In genomic region chr7:78232806-78233205, GRCh38 we compare ENCODE assay signal across 33 cellular contexts.
A peak's percentile ranks its signal among the peaks of the same experiment; 100 is the strongest.
DNase-seq lines count a peak whose midpoint lies in the region; ATAC-seq, FAIRE-seq and TF ChIP-seq lines count a peak whose summit lies in the region.
"Had no signal": no experiment of that assay in that cellular context is flagged by ENCODE, and none has a peak within 500 bp of the region (broad histone marks: within the 10 kb centered on the region; RNA-seq: fewer than 3 reads in every experiment).

No MANE protein-coding gene starts in this region.

- no peak overlapping the region for H3K4me3 ChIP-seq in AG10803 (ENCODE audit: low read length)
- H3K4me3 ChIP-seq in GM23338 = no peak overlapping the region
- H3K4me3 ChIP-seq in mesenchymal stem cell (ENCODE audit: insufficient read depth in 1 of 2, low read depth in 1 of 2, low read length in 2 of 2) = no peak overlapping the region
- H3K4me3 ChIP-seq in pancreas = no peak overlapping the region
- H3K4me3 ChIP-seq: A549; BLaER1 treated with 17β-estradiol and CSF1 and Interleukin-3, amounts not matched to agents 10 nM and 100 nM; MG63; prostate gland; sigmoid colon; tibial nerve had no signal

- no peak overlapping the region for H2BK120ac ChIP-seq in mesenchymal stem cell (ENCODE audit: low read depth, low read length)

- H3K36me3 ChIP-seq in GM23338 (ENCODE audit: insufficient read depth) (no peaks in the 10 kb centered on the region), mesenchymal stem cell (ENCODE audit: control insufficient read depth in 1 of 2, insufficient read depth in 2 of 2, low read depth in 1 of 2, low read length in 2 of 2) (no peaks in the 10 kb centered on the region), pancreas (no peaks in the 10 kb centered on the region)
- H3K36me3 ChIP-seq: BLaER1 treated with 17β-estradiol and CSF1 and Interleukin-3, amounts not matched to agents 10 nM and 100 nM; MG63; prostate gland; sigmoid colon; tibial nerve had no signal

- H4K91ac ChIP-seq in mesenchymal stem cell (ENCODE audit: low read length) = no peak overlapping the region

- H2AK5ac ChIP-seq in mesenchymal stem cell (ENCODE audit: low read length, severe bottlenecking) = no peak overlapping the region

- no peak overlapping the region for H4K8ac ChIP-seq in mesenchymal stem cell (ENCODE audit: low read length)

- H2BK5ac ChIP-seq in mesenchymal stem cell (ENCODE audit: low read depth, low read length, poor library complexity, severe bottlenecking) = no peak overlapping the region

- H3K14ac ChIP-seq in mesenchymal stem cell (ENCODE audit: low read length in 2 of 2) = no peak overlapping the region

- H3K4me2 ChIP-seq in GM23338 (no peak overlapping the region), mesenchymal stem cell (ENCODE audit: low read length, poor library complexity, severe bottlenecking) (no peak overlapping the region)
- H3K4me2 ChIP-seq: A549; BLaER1 treated with 17β-estradiol and CSF1 and Interleukin-3, amounts not matched to agents 10 nM and 100 nM had no signal

- POLR2A ChIA-PET in WTC11 (lab: Charles Lee) = no interaction called here

- 81% methylated on average over 1 of the region's 1 CpG for WGBS in mesenchymal stem cell
- WGBS in pancreas, 2 donors = 91 to 98% methylated on average over 1 of the region's 1 CpG

- H3K27me3 ChIP-seq in GM23338 (ENCODE audit: insufficient read depth) (no peaks in the 10 kb centered on the region), mesenchymal stem cell (ENCODE audit: control insufficient read depth in 1 of 2, insufficient read depth in 1 of 2, low read length in 2 of 2) (no peaks in the 10 kb centered on the region), pancreas (no peaks in the 10 kb centered on the region)
- H3K27me3 ChIP-seq: BLaER1 treated with 17β-estradiol and CSF1 and Interleukin-3, amounts not matched to agents 10 nM and 100 nM; MG63; sigmoid colon; tibial nerve had no signal

- CTCF ChIA-PET in WTC11 (lab: Charles Lee) = no interaction called here

- no peak overlapping the region for H3K4me3 Mint-ChIP-seq in GM23338
- no peak overlapping the region for H3K4me3 Mint-ChIP-seq in WTC11
- H3K4me3 Mint-ChIP-seq in activated T-helper 1 cell treated with anti-CD3 and anti-CD28 coated beads, Interleukin-12 subunit alpha, Interleukin-12 subunit beta, Interleukin-2, Interleukin-4 antibody, amounts not matched to agents 30 ng/mL and 10 ng/mL and 1 ng/mL, durations not matched to agents 14 hours and 24 hours and 36 hours = no peak overlapping the region
- H3K4me3 Mint-ChIP-seq: activated CD8-positive, alpha-beta T cell treated with anti-CD3 and anti-CD28 coated beads for 36 hours; activated naive CD4-positive, alpha-beta T cell treated with anti-CD3 and anti-CD28 coated beads, Interleukin-2, amount 50 U/mL, for 24 hours had no signal

- H3K4ac ChIP-seq in mesenchymal stem cell (ENCODE audit: low read depth in 1 of 2, low read length in 2 of 2) = no peak overlapping the region

- DNase-seq in AG10803 (ENCODE audit: low read depth) = peak; percentile 56
- DNase-seq in GM23338 (ENCODE audit: low spot score) = no peak
- no peak for DNase-seq in WTC11 (ENCODE audit: low spot score)
- peak; percentile 33 for DNase-seq in mesenchymal stem cell
- no peak for DNase-seq in activated T-helper 1 cell treated with anti-CD3 and anti-CD28 coated beads, Interleukin-12 subunit alpha, Interleukin-12 subunit beta, Interleukin-2, Interleukin-4 antibody, amounts not matched to agents 30 ng/mL and 10 ng/mL and 1 ng/mL, durations not matched to agents 14 hours and 24 hours and 36 hours (ENCODE audit: low spot score)
- DNase-seq in GDM1 (lab: John Stamatoyannopoulos, UW) = no peak
- no peak for DNase-seq in activated CD4-positive, alpha-beta T cell treated with anti-CD3 and anti-CD28 coated beads for 48 hours
- DNase-seq in pancreas = no peak
- DNase-seq: activated CD8-positive, alpha-beta memory T cell treated with anti-CD3 and anti-CD28 coated beads, Interleukin-2, amount 50 U/mL, for 48 hours; activated CD8-positive, alpha-beta T cell treated with anti-CD3 and anti-CD28 coated beads for 36 hours; COR-L47; DMS53; GF-D8; KBM-7; left colon; MG63; NCI-H2029; NCI-H526 treated with DMSO at 0.1 percent for 48 hours; PC-3; sigmoid colon; stimulated activated CD4-positive, alpha-beta T cell treated with anti-CD3 and anti-CD28 coated beads, Interleukin-4, amount 100 ng/mL, for 1 hour had no signal

- ATAC-seq in GM23338 = no peak
- no peak for ATAC-seq in WTC11
- no peak for ATAC-seq in pancreas
- ATAC-seq: A549; activated CD8-positive, alpha-beta T cell treated with anti-CD3 and anti-CD28 coated beads for 36 hours; left colon; PC-3; Right ventricle myocardium inferior had no signal

- no peaks in the 10 kb centered on the region for H3K79me1 ChIP-seq in mesenchymal stem cell (replicated peaks; ENCODE audit: low read length, poor library complexity, severe bottlenecking)

- H3K27ac Mint-ChIP-seq in GM23338 (peak overlapping the region; percentile 0), WTC11 (0 out of 2 replicates have a peak overlapping the region, but pooled peaks have one; percentile 1)
- no peak overlapping the region for H3K27ac Mint-ChIP-seq in activated T-helper 1 cell treated with anti-CD3 and anti-CD28 coated beads, Interleukin-12 subunit alpha, Interleukin-12 subunit beta, Interleukin-2, Interleukin-4 antibody, amounts not matched to agents 30 ng/mL and 10 ng/mL and 1 ng/mL, durations not matched to agents 14 hours and 24 hours and 36 hours
- H3K27ac Mint-ChIP-seq: activated CD8-positive, alpha-beta T cell treated with anti-CD3 and anti-CD28 coated beads for 36 hours; activated naive CD4-positive, alpha-beta T cell treated with anti-CD3 and anti-CD28 coated beads, Interleukin-2, amount 50 U/mL, for 24 hours had no signal

- no peak for FAIRE-seq in pancreas (lab: Jason Lieb, UNC)
- FAIRE-seq: A549, bronchial epithelial cell, endothelial cell of umbilical vein, GM18507, GM19239, H1, HTR-8/SVneo had no signal

- no peak overlapping the region for H3K18ac ChIP-seq in mesenchymal stem cell (ENCODE audit: low read depth in 1 of 2, low read length in 2 of 2)

- peaks cover 3% of the 10 kb centered on the region for H3K9me2 ChIP-seq in GM23338 (ENCODE audit: insufficient read depth)

- H3K36me3 Mint-ChIP-seq in GM23338 (ENCODE audit: low read depth) (peaks cover 13% of the 10 kb centered on the region), WTC11 (peaks cover 16% of the 10 kb centered on the region)
- no peaks in the 10 kb centered on the region for H3K36me3 Mint-ChIP-seq in activated T-helper 1 cell treated with anti-CD3 and anti-CD28 coated beads, Interleukin-12 subunit alpha, Interleukin-12 subunit beta, Interleukin-2, Interleukin-4 antibody, amounts not matched to agents 30 ng/mL and 10 ng/mL and 1 ng/mL, durations not matched to agents 14 hours and 24 hours and 36 hours (ENCODE audit: low read depth)
- H3K36me3 Mint-ChIP-seq: activated naive CD4-positive, alpha-beta T cell treated with anti-CD3 and anti-CD28 coated beads, Interleukin-2, amount 50 U/mL, for 24 hours had no signal

- TF ChIP-seq CTCF in AG10803 (conservative IDR thresholded peaks at IDR 0.05; ENCODE audit: low read length) (no peak), GM23338 (conservative IDR thresholded peaks at IDR 0.05; ENCODE audit: low read depth in 2 of 2) (no peak), WTC11 (IDR thresholded peaks at IDR 0.05) (no peak), pancreas (IDR thresholded peaks at IDR 0.05) (no peak)

- H3K27me3 Mint-ChIP-seq in GM23338 (ENCODE audit: insufficient read depth, low read depth, poor library complexity) (no peaks in the 10 kb centered on the region), WTC11 (ENCODE audit: low read depth) (no peaks in the 10 kb centered on the region)
- no peaks in the 10 kb centered on the region for H3K27me3 Mint-ChIP-seq in activated T-helper 1 cell treated with anti-CD3 and anti-CD28 coated beads, Interleukin-12 subunit alpha, Interleukin-12 subunit beta, Interleukin-2, Interleukin-4 antibody, amounts not matched to agents 30 ng/mL and 10 ng/mL and 1 ng/mL, durations not matched to agents 14 hours and 24 hours and 36 hours (ENCODE audit: insufficient read depth)

- no peak overlapping the region for H2BK15ac ChIP-seq in mesenchymal stem cell (ENCODE audit: low read depth, poor library complexity, severe bottlenecking)

- no peaks in the 10 kb centered on the region for H3K9me3 ChIP-seq in mesenchymal stem cell (ENCODE audit: control insufficient read depth, low read length)
- H3K9me3 ChIP-seq in pancreas = no peaks in the 10 kb centered on the region
- H3K9me3 ChIP-seq: A549, MG63, prostate gland, sigmoid colon had no signal

- no peaks in the 10 kb centered on the region for H4K20me1 ChIP-seq in GM23338 (replicated peaks; ENCODE audit: insufficient read depth)
- H4K20me1 ChIP-seq: BLaER1 treated with 17β-estradiol and CSF1 and Interleukin-3, amounts not matched to agents 10 nM and 100 nM had no signal

- no peak overlapping the region for H3K9ac ChIP-seq in mesenchymal stem cell (ENCODE audit: low read length)
- H3K9ac ChIP-seq: BLaER1 treated with 17β-estradiol and CSF1 and Interleukin-3, amounts not matched to agents 10 nM and 100 nM had no signal

- no peaks in the 10 kb centered on the region for H3F3A ChIP-seq in GM23338 (replicated peaks; ENCODE audit: low read depth)

- H3K9me3 Mint-ChIP-seq in GM23338 (peaks cover 4% of the 10 kb centered on the region; the same call in 1 of the 3 replicates), WTC11 (peaks cover 21% of the 10 kb centered on the region)
- peaks cover 6% of the 10 kb centered on the region for H3K9me3 Mint-ChIP-seq in activated T-helper 1 cell treated with anti-CD3 and anti-CD28 coated beads, Interleukin-12 subunit alpha, Interleukin-12 subunit beta, Interleukin-2, Interleukin-4 antibody, amounts not matched to agents 30 ng/mL and 10 ng/mL and 1 ng/mL, durations not matched to agents 14 hours and 24 hours and 36 hours

- H2BK12ac ChIP-seq in mesenchymal stem cell (ENCODE audit: low read length in 2 of 2) = no peak overlapping the region

- no peak overlapping the region for H3K27ac ChIP-seq in GM23338 (ENCODE audit: low read depth)
- H3K27ac ChIP-seq in mesenchymal stem cell (ENCODE audit: low read length, poor library complexity, severe bottlenecking) = no peak overlapping the region
- no peak overlapping the region for H3K27ac ChIP-seq in pancreas
- H3K27ac ChIP-seq: A549; BLaER1 treated with 17β-estradiol and CSF1 and Interleukin-3, amounts not matched to agents 10 nM and 100 nM; prostate gland; sigmoid colon; tibial nerve had no signal

- no peak overlapping the region for H3K23ac ChIP-seq in mesenchymal stem cell (ENCODE audit: low read length in 2 of 2)

- H2AFZ ChIP-seq in GM23338 (no peak overlapping the region), mesenchymal stem cell (ENCODE audit: low read depth, low read length) (no peak overlapping the region)

- H3K4me1 ChIP-seq in GM23338 (ENCODE audit: insufficient read depth) (no peaks in the 10 kb centered on the region), mesenchymal stem cell (ENCODE audit: control insufficient read depth, insufficient read depth, low read depth, low read length) (no peaks in the 10 kb centered on the region), pancreas (no peaks in the 10 kb centered on the region)
- H3K4me1 ChIP-seq: A549; BLaER1 treated with 17β-estradiol and CSF1 and Interleukin-3, amounts not matched to agents 10 nM and 100 nM; prostate gland; sigmoid colon; tibial nerve had no signal

- H3K4me1 Mint-ChIP-seq in GM23338 (peaks cover 17% of the 10 kb centered on the region), WTC11 (peaks cover 15% of the 10 kb centered on the region)
- H3K4me1 Mint-ChIP-seq in activated T-helper 1 cell treated with anti-CD3 and anti-CD28 coated beads, Interleukin-12 subunit alpha, Interleukin-12 subunit beta, Interleukin-2, Interleukin-4 antibody, amounts not matched to agents 30 ng/mL and 10 ng/mL and 1 ng/mL, durations not matched to agents 14 hours and 24 hours and 36 hours (ENCODE audit: low read depth) = no peaks in the 10 kb centered on the region
- H3K4me1 Mint-ChIP-seq: activated naive CD4-positive, alpha-beta T cell treated with anti-CD3 and anti-CD28 coated beads, Interleukin-2, amount 50 U/mL, for 24 hours had no signal

- intact Hi-C loops in activated T-helper 1 cell treated with anti-CD3 and anti-CD28 coated beads, Interleukin-12 subunit alpha, Interleukin-12 subunit beta, Interleukin-2, Interleukin-4 antibody, amounts not matched to agents 30 ng/mL and 10 ng/mL and 1 ng/mL, durations not matched to agents 14 hours and 24 hours and 36 hours (cut with micrococcal nuclease) = no loop called here
- intact Hi-C loops in pancreas (cut with DNase I) = no loop called here

- no peaks in the 10 kb centered on the region for H3K79me2 ChIP-seq in GM23338 (replicated peaks; ENCODE audit: insufficient read depth)

Comparison
In these comparisons a context has a peak if more than half of its experiments do, and no peak if none do; other contexts are left out.
1. DNase-seq: peak in AG10803 (single experiment) and mesenchymal stem cell (single experiment); none in GM23338 (single experiment), WTC11 (single experiment), activated T-helper 1 cell treated with anti-CD3 and anti-CD28 coated beads, Interleukin-12 subunit alpha, Interleukin-12 subunit beta, Interleukin-2, Interleukin-4 antibody, amounts not matched to agents 30 ng/mL and 10 ng/mL and 1 ng/mL, durations not matched to agents 14 hours and 24 hours and 36 hours (single experiment), GDM1 (single experiment), activated CD4-positive, alpha-beta T cell treated with anti-CD3 and anti-CD28 coated beads for 48 hours (single experiment) and pancreas (0 of 6).